Comparison of ENCODE assay signal across 1 cellular context in genomic region chr9:13410566-13411031, GRCh38.
TF ChIP-seq lines count a peak whose summit lies in the region.

No MANE protein-coding gene starts in this region.

TF ChIP-seq in H1, 55 proteins besides CTCF, POLR2A, EP300 and RAD21 (continued from another document):
- TF ChIP-seq CHD7 (IDR thresholded peaks at IDR 0.05; ENCODE audit: insufficient replicate concordance, low read length) (no peak), ATF3 (IDR thresholded peaks at IDR 0.05; ENCODE audit: insufficient read depth, low read depth, low read length) (no peak), MAFK (IDR thresholded peaks at IDR 0.05; ENCODE audit: low read depth, low read length) (no peak), BACH1 (IDR thresholded peaks at IDR 0.05; ENCODE audit: low read length) (no peak), KDM5A (IDR thresholded peaks at IDR 0.05; ENCODE audit: low read length) (no peak)
